1 cellular context compared by ENCODE assay signal in the genomic region with DNA sequence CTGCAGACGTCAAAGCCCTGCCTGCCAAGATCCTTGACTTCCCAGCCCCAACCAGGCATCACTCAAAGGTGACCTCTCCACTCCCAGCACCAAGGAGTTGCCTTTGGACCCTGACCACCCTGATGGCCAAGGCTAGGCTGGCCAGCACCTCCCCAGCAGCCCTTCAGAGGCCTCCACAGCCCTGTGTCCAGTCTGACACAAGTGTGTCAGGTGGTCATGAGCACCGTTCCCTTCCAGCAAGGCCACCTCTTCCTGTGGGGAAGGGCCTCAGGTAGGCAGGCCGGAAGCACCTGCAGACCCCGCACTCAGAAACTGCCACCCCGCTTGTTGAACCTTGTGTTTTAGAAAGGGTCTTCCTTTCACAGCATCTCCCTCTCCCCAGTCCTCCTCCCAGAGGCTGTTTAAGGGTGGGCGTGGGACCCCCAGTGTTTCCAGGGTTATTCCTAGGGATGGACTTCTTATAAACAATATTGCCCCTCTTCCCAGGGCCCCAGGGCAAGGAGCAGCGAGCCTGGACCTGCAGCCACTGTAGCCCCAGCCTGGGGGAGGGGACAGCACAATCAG.
TF ChIP-seq lines count a peak whose summit lies in the region.

No MANE protein-coding gene starts in this region.

TF ChIP-seq in HepG2, 621 proteins besides CTCF, POLR2A, EP300 and RAD21:
- TF ChIP-seq ETV5 (CRISPR knock-in tag; IDR thresholded peaks at IDR 0.05; ENCODE audit: borderline replicate concordance) (0 out of 2 replicates have a peak, but pooled peaks have one; percentile 4), TBX2 (CRISPR knock-in tag; IDR thresholded peaks at IDR 0.05; ENCODE audit: borderline replicate concordance) (no peak), ZNF563 (CRISPR knock-in tag; IDR thresholded peaks at IDR 0.05) (0 out of 2 replicates have a peak, but pooled peaks have one; percentile 16), HOXA5 (CRISPR knock-in tag; IDR thresholded peaks at IDR 0.05) (no peak), ERF (CRISPR knock-in tag; IDR thresholded peaks at IDR 0.05) (0 out of 2 replicates have a peak, but pooled peaks have one; percentile 9), ATM (IDR thresholded peaks at IDR 0.05; ENCODE audit: borderline replicate concordance) (no peak), RFX5 (IDR thresholded peaks at IDR 0.05; ENCODE audit: low read depth, low read length) (no peak), ZNF746 (CRISPR knock-in tag; IDR thresholded peaks at IDR 0.05) (0 out of 2 replicates have a peak, but pooled peaks have one; percentile 35), ZZZ3 (CRISPR knock-in tag; IDR thresholded peaks at IDR 0.05; ENCODE audit: borderline replicate concordance) (no peak), GABPA (IDR thresholded peaks at IDR 0.05; ENCODE audit: low read depth, low read length) (no peak), GABPA (CRISPR knock-in tag; IDR thresholded peaks at IDR 0.05; ENCODE audit: low read depth) (peak; percentile 50; the same call in 1 of the 2 replicates), ZNF761 (CRISPR knock-in tag; conservative IDR thresholded peaks at IDR 0.05) (0 out of 2 replicates have a peak, but pooled peaks have one; percentile 18)
- TF ChIP-seq, protein P1, sequence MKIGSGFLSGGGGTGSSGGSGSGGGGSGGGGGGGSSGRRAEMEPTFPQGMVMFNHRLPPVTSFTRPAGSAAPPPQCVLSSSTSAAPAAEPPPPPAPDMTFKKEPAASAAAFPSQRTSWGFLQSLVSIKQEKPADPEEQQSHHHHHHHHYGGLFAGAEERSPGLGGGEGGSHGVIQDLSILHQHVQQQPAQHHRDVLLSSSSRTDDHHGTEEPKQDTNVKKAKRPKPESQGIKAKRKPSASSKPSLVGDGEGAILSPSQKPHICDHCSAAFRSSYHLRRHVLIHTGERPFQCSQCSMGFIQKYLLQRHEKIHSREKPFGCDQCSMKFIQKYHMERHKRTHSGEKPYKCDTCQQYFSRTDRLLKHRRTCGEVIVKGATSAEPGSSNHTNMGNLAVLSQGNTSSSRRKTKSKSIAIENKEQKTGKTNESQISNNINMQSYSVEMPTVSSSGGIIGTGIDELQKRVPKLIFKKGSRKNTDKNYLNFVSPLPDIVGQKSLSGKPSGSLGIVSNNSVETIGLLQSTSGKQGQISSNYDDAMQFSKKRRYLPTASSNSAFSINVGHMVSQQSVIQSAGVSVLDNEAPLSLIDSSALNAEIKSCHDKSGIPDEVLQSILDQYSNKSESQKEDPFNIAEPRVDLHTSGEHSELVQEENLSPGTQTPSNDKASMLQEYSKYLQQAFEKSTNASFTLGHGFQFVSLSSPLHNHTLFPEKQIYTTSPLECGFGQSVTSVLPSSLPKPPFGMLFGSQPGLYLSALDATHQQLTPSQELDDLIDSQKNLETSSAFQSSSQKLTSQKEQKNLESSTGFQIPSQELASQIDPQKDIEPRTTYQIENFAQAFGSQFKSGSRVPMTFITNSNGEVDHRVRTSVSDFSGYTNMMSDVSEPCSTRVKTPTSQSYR (CRISPR knock-in tag; IDR thresholded peaks at IDR 0.05; ENCODE audit: borderline replicate concordance): peak; percentile 46; the same call in 1 of the 2 replicates
- TF ChIP-seq, protein P2, sequence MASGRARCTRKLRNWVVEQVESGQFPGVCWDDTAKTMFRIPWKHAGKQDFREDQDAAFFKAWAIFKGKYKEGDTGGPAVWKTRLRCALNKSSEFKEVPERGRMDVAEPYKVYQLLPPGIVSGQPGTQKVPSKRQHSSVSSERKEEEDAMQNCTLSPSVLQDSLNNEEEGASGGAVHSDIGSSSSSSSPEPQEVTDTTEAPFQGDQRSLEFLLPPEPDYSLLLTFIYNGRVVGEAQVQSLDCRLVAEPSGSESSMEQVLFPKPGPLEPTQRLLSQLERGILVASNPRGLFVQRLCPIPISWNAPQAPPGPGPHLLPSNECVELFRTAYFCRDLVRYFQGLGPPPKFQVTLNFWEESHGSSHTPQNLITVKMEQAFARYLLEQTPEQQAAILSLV (CRISPR knock-in tag; IDR thresholded peaks at IDR 0.05; ENCODE audit: borderline replicate concordance): no peak
- TF ChIP-seq, protein P3, sequence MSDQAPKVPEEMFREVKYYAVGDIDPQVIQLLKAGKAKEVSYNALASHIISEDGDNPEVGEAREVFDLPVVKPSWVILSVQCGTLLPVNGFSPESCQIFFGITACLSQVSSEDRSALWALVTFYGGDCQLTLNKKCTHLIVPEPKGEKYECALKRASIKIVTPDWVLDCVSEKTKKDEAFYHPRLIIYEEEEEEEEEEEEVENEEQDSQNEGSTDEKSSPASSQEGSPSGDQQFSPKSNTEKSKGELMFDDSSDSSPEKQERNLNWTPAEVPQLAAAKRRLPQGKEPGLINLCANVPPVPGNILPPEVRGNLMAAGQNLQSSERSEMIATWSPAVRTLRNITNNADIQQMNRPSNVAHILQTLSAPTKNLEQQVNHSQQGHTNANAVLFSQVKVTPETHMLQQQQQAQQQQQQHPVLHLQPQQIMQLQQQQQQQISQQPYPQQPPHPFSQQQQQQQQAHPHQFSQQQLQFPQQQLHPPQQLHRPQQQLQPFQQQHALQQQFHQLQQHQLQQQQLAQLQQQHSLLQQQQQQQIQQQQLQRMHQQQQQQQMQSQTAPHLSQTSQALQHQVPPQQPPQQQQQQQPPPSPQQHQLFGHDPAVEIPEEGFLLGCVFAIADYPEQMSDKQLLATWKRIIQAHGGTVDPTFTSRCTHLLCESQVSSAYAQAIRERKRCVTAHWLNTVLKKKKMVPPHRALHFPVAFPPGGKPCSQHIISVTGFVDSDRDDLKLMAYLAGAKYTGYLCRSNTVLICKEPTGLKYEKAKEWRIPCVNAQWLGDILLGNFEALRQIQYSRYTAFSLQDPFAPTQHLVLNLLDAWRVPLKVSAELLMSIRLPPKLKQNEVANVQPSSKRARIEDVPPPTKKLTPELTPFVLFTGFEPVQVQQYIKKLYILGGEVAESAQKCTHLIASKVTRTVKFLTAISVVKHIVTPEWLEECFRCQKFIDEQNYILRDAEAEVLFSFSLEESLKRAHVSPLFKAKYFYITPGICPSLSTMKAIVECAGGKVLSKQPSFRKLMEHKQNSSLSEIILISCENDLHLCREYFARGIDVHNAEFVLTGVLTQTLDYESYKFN (CRISPR knock-in tag; conservative IDR thresholded peaks at IDR 0.05): peak; percentile 45; the same call in 1 of the 2 replicates
